ENCODE assay signal across 14 cellular contexts in the genomic region with DNA sequence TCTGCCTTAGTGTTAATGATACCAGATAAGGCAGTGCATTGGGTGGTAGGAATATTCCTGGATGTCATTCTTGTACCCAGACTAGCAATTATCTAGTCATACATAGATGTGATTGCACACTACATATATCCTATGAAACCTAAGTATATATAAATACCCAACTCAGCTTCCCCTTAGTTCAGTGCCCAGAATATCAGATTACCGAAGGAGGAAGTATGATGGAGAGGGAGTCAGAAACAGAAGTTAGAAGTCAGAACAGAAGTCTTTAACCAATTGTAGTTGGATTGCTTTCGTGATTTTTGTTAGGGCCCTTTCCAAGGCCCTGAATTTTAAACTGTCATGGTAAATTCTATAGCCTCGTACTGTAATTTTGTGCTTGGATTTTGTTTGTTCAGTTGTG. TPM values are rescaled to one million over a fixed set of nuclear protein-coding genes. Genes with fewer than 3 reads are reported as not detected.
DNase-seq lines count a peak whose midpoint lies in the region; ATAC-seq, FAIRE-seq and TF ChIP-seq lines count a peak whose summit lies in the region.
"Had no signal": no experiment of that assay in that cellular context is flagged by ENCODE, and none has a peak within 500 bp of the region (broad histone marks: within the 10 kb centered on the region; RNA-seq: fewer than 3 reads in every experiment).

No MANE protein-coding gene starts in this region.

- H3K27me3 ChIP-seq in OCI-LY1 (ENCODE audit: insufficient read depth, low read length), result no peaks in the 10 kb centered on the region
- H3K27me3 ChIP-seq in lower lobe of right lung (ENCODE audit: low read depth), result no peaks in the 10 kb centered on the region
- no peaks in the 10 kb centered on the region for H3K27me3 ChIP-seq in CD8-positive, alpha-beta T cell (ENCODE audit: insufficient read depth, low read length)

- H3K36me3 Mint-ChIP-seq in CD8-positive, alpha-beta T cell, result peaks cover 13% of the 10 kb centered on the region

- peak overlapping the region; percentile 56 for H3K27ac ChIP-seq in OCI-LY1 (ENCODE audit: low read depth, low read length, poor library complexity, severe bottlenecking)
- H3K27ac ChIP-seq in lower lobe of right lung, result no peak overlapping the region
- no peak overlapping the region for H3K27ac ChIP-seq in CD8-positive, alpha-beta T cell (ENCODE audit: low read depth, low read length)

- H3K4me2 ChIP-seq in OCI-LY1 (ENCODE audit: low read length), result peak overlapping the region; percentile 29; the same call in 1 of the 2 replicates

- H3K79me2 ChIP-seq in OCI-LY1 (ENCODE audit: insufficient read depth, low read length), result peaks cover 54% of the 10 kb centered on the region

- H3K9me3 ChIP-seq in OCI-LY1 (ENCODE audit: low read length) (no peaks in the 10 kb centered on the region), lower lobe of right lung (no peaks in the 10 kb centered on the region)
- no peaks in the 10 kb centered on the region for H3K9me3 ChIP-seq in CD8-positive, alpha-beta T cell (ENCODE audit: low read length)

- no peak for TF ChIP-seq CTCF in OCI-LY1 (IDR thresholded peaks at IDR 0.05; ENCODE audit: low read length)
- TF ChIP-seq CTCF in lower lobe of right lung (IDR thresholded peaks at IDR 0.05), result no peak
- TF ChIP-seq CTCF in CD8-positive, alpha-beta T cell (IDR thresholded peaks at IDR 0.05), result no peak

- no peaks in the 10 kb centered on the region for H3K9me2 ChIP-seq in OCI-LY1 (ENCODE audit: low read depth, low read length)

- H3K4me1 Mint-ChIP-seq in CD8-positive, alpha-beta T cell (ENCODE audit: low read depth), result peaks cover 21% of the 10 kb centered on the region

- H3F3A ChIP-seq in OCI-LY1 (ENCODE audit: insufficient read depth, low read length), result no peaks in the 10 kb centered on the region

- H3K4me3 ChIP-seq in OCI-LY1 (ENCODE audit: low read depth, low read length, poor library complexity, severe bottlenecking) (no peak overlapping the region), lower lobe of right lung (no peak overlapping the region)
- H3K4me3 ChIP-seq in CD8-positive, alpha-beta T cell (ENCODE audit: low read depth, low read length), result no peak overlapping the region

- H4K20me1 ChIP-seq in OCI-LY1 (ENCODE audit: insufficient read depth, low read length), result no peaks in the 10 kb centered on the region

- H3K4me1 ChIP-seq in OCI-LY1 (ENCODE audit: insufficient read depth, low read length, severe bottlenecking), result peaks cover 77% of the 10 kb centered on the region
- peaks cover 35% of the 10 kb centered on the region for H3K4me1 ChIP-seq in lower lobe of right lung
- H3K4me1 ChIP-seq in CD8-positive, alpha-beta T cell (ENCODE audit: insufficient read depth, low read length), result no peaks in the 10 kb centered on the region

- DNase-seq in GM12892 (ENCODE audit: insufficient read length), result no peak
- no peak for DNase-seq in lower lobe of right lung
- DNase-seq in NCI-H82 treated with DMSO at 0.1 percent for 48 hours (lab: John Stamatoyannopoulos, UW; ENCODE audit: unreplicated experiment), result no peak
- DNase-seq in CD8-positive, alpha-beta T cell, result no peak
- DNase-seq in GM03348 (ENCODE audit: low spot score), result no peak
- DNase-seq in SHP77 treated with DMSO at 0.1 percent for 48 hours (lab: John Stamatoyannopoulos, UW), result no peak
- DNase-seq: COR-L47; hypothalamus; NCI-H187; RPMI8226; stimulated activated CD8-positive, alpha-beta memory T cell treated with anti-CD3 and anti-CD28 coated beads, Interleukin-4, amount 100 ng/mL, for 48 hours had no signal

- no peak for TF ChIP-seq POLR2A in GM12892 (IDR thresholded peaks at IDR 0.05; ENCODE audit: low read depth, low read length)

- POLR2A ChIA-PET in CD8-positive, alpha-beta T cell (lab: Charles Lee), result interaction anchor here (0.6 kb wide), 1 partner anchor 91 kb away, joined by 3 read pairs; no protein-coding TSS in a partner anchor

- H3K9me3 Mint-ChIP-seq in CD8-positive, alpha-beta T cell, result no peaks in the 10 kb centered on the region

- no peak overlapping the region for H3K27ac Mint-ChIP-seq in CD8-positive, alpha-beta T cell

- CTCF ChIA-PET in CD8-positive, alpha-beta T cell (lab: Charles Lee), result no interaction called here

- intact Hi-C loops in lower lobe of right lung (cut with DNase I), result no loop called here
- intact Hi-C loops in CD8-positive, alpha-beta T cell (cut with DNase I, micrococcal nuclease), result no loop called here

- H3K36me3 ChIP-seq in OCI-LY1 (ENCODE audit: insufficient read depth, low read length) (no peaks in the 10 kb centered on the region), lower lobe of right lung (no peaks in the 10 kb centered on the region)
- H3K36me3 ChIP-seq in CD8-positive, alpha-beta T cell (ENCODE audit: insufficient read depth, low read length), result no peaks in the 10 kb centered on the region

- H3K4me3 Mint-ChIP-seq in CD8-positive, alpha-beta T cell, result no peak overlapping the region

- H2AFZ ChIP-seq in OCI-LY1 (ENCODE audit: low read length), result no peak overlapping the region

- ATAC-seq in HG02610 (IDR thresholded peaks at IDR 0.05; ENCODE audit: unreplicated experiment), result peak; percentile 56
- peak; percentile 70 to 72 for ATAC-seq in lower lobe of right lung
- ATAC-seq in CD8-positive, alpha-beta T cell, result no peak

- no peak overlapping the region for H3K9ac ChIP-seq in OCI-LY1 (ENCODE audit: low read length)

- peak; percentile 21 for FAIRE-seq in GM12892 (lab: Jason Lieb, UNC)
- FAIRE-seq: H54 had no signal

- no peaks in the 10 kb centered on the region for H3K27me3 Mint-ChIP-seq in CD8-positive, alpha-beta T cell (ENCODE audit: low read depth)

RNA-seq across cellular contexts. Expression of gene MOB1B, which starts 42.9 kb away (rescaled TPM):
- polyA plus RNA-seq in GM12892 (2012; ENCODE audit: missing spikeins), result 8.5 TPM
- 34.6 TPM for total RNA-seq in lower lobe of right lung
- total RNA-seq in CD8-positive, alpha-beta T cell, result 10 to 100 TPM in 1 of 2 experiments, 1 to 10 TPM in 1; 9.7 to 11.1 TPM

RNA-seq across cellular contexts. Expression of gene DCK, which starts 48.4 kb away (rescaled TPM):
- 22.2 TPM for polyA plus RNA-seq in GM12892 (2012; ENCODE audit: missing spikeins)
- 18.1 TPM for total RNA-seq in lower lobe of right lung
- total RNA-seq in CD8-positive, alpha-beta T cell, result 10 to 100 TPM; 18.7 TPM
